Comparison of ENCODE assay signal across 1 cellular context in genomic region chr2:157839162-157839801, GRCh38.
TF ChIP-seq lines count a peak whose summit lies in the region.

No MANE protein-coding gene starts in this region.

TF ChIP-seq in K562, 482 proteins besides CTCF, POLR2A, EP300 and RAD21 (continued from another document and continues in another):
- TF ChIP-seq ARID4B (CRISPR knock-in tag; IDR thresholded peaks at IDR 0.05) (no peak), TGIF2 (CRISPR knock-in tag; IDR thresholded peaks at IDR 0.05) (no peak; the same call in 1 of the 2 replicates), STAG1 (CRISPR knock-in tag; IDR thresholded peaks at IDR 0.05; ENCODE audit: borderline replicate concordance) (no peak), ZNF318 (IDR thresholded peaks at IDR 0.05; ENCODE audit: borderline replicate concordance in 1 of 2, low read depth in 1 of 2) (peak in 1 of 2 experiments; percentile 65; a peak in 1 of 4 replicates), RAD51 (IDR thresholded peaks at IDR 0.05; ENCODE audit: borderline replicate concordance, low read depth) (no peak), GTF2B (IDR thresholded peaks at IDR 0.05; ENCODE audit: extremely low read depth, insufficient read length) (no peak), MCM3 (IDR thresholded peaks at IDR 0.05) (no peak), EZH2 (IDR thresholded peaks at IDR 0.05; ENCODE audit: borderline replicate concordance, low read depth, low read length) (no peak), ZBTB2 (IDR thresholded peaks at IDR 0.05) (no peak), MXI1 (IDR thresholded peaks at IDR 0.05; ENCODE audit: low read depth, low read length) (0 out of 2 replicates have a peak, but pooled peaks have one; percentile 25), TOE1 (IDR thresholded peaks at IDR 0.05; ENCODE audit: borderline replicate concordance) (no peak), TOE1 (CRISPR knock-in tag; IDR thresholded peaks at IDR 0.05; ENCODE audit: borderline replicate concordance, low read depth) (no peak), ETV6 (IDR thresholded peaks at IDR 0.05; ENCODE audit: borderline replicate concordance in 1 of 2, low read depth in 2 of 2, low read length in 1 of 2) (no peak), ETV6 (CRISPR knock-in tag; IDR thresholded peaks at IDR 0.05; ENCODE audit: borderline replicate concordance) (no peak), ARID3A (IDR thresholded peaks at IDR 0.05; ENCODE audit: borderline replicate concordance, low read depth, low read length) (no peak), ZNF316 (IDR thresholded peaks at IDR 0.05) (no peak), HDAC8 (tag; IDR thresholded peaks at IDR 0.05) (no peak), GTF2E2 (tag; IDR thresholded peaks at IDR 0.05) (no peak), MED1 (CRISPR knock-in tag; IDR thresholded peaks at IDR 0.05; ENCODE audit: borderline replicate concordance) (no peak), PATZ1 (CRISPR knock-in tag; IDR thresholded peaks at IDR 0.05; ENCODE audit: borderline replicate concordance) (no peak), NEUROD1 (IDR thresholded peaks at IDR 0.05; ENCODE audit: borderline replicate concordance, low read depth, low read length, partially characterized antibody) (peak; percentile 18), TEAD4 (IDR thresholded peaks at IDR 0.05; ENCODE audit: low read length) (0 out of 2 replicates have a peak, but pooled peaks have one; percentile 30), TEAD4 (CRISPR knock-in tag; IDR thresholded peaks at IDR 0.05; ENCODE audit: borderline replicate concordance) (no peak)
